In the genomic region with DNA sequence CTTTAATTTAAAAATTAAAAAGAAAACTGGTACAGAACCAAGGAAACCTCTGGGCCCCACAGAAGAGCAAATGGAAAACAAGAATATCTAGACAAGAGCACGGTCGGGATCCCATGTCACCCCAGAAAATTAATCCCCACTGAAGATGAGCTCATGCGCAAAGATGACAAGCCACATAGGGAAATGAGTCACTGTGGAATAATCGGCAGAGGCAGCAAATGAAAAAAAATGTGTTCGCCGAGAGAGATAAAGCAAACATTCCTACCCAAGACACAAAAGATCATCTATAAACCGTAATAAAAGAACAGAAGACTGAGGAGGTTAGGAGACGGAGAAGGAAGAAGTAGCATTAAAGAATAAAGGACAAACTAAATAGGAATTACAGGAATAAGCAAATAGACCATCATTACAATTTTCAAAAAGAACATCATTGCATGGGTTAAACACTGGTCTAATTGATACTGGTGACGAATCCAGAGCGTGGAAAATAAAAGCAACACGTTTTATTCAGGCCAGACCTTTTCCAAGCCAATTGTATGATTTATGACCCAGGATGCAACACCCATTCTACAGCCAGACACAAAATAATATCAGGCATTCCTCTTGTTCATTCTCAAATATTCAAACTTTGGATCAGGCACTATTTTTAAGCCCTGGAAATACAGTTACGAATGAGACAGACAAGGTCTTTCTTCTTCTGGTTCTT, we compare ENCODE assay signal across 22 cellular contexts.
"Had no signal": no experiment of that assay in that cellular context is flagged by ENCODE, and none has a peak within 500 bp of the region (broad histone marks: within the 10 kb centered on the region; RNA-seq: fewer than 3 reads in every experiment).

No MANE protein-coding gene starts in this region.

- H3K27me3 ChIP-seq: gastrocnemius medialis, heart right ventricle, sigmoid colon, suprapubic skin, thyroid gland, uterus had no signal

- H3K4me3 Mint-ChIP-seq: endodermal cell, natural killer cell, neural crest cell, type B pancreatic cell had no signal

- H3K9me3 ChIP-seq: gastrocnemius medialis, mucosa of descending colon, suprapubic skin, thyroid gland, uterus had no signal

- H3K27me3 Mint-ChIP-seq: type B pancreatic cell had no signal

- H3K27ac Mint-ChIP-seq: endodermal cell, natural killer cell, type B pancreatic cell had no signal

- H3K36me3 Mint-ChIP-seq: natural killer cell, type B pancreatic cell had no signal

- H3K9me3 Mint-ChIP-seq: endodermal cell, natural killer cell, neural crest cell, type B pancreatic cell had no signal

- ATAC-seq: gastrocnemius medialis, heart right ventricle, left lobe of liver, mucosa of descending colon, natural killer cell had no signal

- H3K36me3 ChIP-seq: gastrocnemius medialis, heart right ventricle, sigmoid colon, suprapubic skin, thyroid gland, uterus had no signal

- FAIRE-seq: endothelial cell of umbilical vein had no signal

- H3K4me3 ChIP-seq: coronary artery, gastrocnemius medialis, heart right ventricle, mucosa of descending colon, sigmoid colon, skin epidermis, suprapubic skin, thyroid gland, uterus had no signal

- DNase-seq: effector CD4-positive, alpha-beta T cell; gastrocnemius medialis; heart right ventricle; hypothalamus; islet precursor cell; mammary epithelial cell; mucosa of descending colon; natural killer cell; posterior cingulate gyrus; sigmoid colon; stimulated activated CD4-positive, alpha-beta T cell treated with anti-CD3 and anti-CD28 coated beads, Interleukin-12 subunit alpha, Interleukin-12 subunit beta, amount 100 ng/mL, for 4 hours; stimulated activated naive CD4-positive, alpha-beta T cell treated with Interleukin-2 at 50 U/mL for 16 hours; thyroid gland; uterus had no signal

- H3K4me1 ChIP-seq: uterus had no signal

- H3K27ac ChIP-seq: coronary artery, gastrocnemius medialis, heart right ventricle, sigmoid colon, skin epidermis, suprapubic skin, thyroid gland, uterus had no signal
